In the genomic region with DNA sequence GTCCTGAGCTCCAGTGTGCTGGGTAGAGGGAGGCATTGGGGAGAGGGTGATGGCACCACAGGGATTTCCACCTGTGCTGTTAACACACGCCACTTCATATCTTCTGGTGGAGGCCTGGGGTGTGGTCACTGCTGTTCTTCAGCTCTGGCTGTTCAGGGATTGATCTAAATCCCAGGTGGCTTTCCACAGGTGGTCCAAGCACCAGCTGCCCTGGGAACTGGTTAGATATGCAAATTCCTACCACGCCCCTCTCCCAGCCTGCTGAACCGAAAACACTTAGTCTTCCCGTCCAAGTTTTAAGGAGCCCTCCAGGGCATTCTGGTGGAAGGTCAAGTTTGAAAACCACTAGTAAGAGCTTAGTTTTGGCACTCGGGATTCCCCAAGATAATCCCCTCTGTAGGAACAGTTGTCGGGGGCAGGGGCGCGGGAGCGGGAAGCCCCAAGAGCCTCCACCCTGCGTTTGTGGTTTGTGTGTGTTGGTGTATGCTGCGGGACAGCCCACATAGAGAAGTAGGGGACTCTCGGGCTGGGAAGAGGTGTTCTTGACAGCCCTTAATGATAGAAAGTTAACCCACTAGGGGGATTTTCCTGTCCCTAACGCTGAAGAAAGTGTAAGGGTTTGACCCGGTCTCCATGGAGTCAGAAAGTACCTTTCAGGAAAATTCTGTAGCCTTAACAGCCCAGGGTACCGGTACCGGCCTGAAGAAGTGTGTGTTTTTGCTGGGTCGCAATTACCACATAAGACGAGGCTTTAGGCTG, we compare ENCODE assay signal across 9 cellular contexts. TPM values are rescaled to one million over a fixed set of nuclear protein-coding genes. Genes with fewer than 3 reads are reported as not detected.
A peak's percentile ranks its signal among the peaks of the same experiment; 100 is the strongest.
DNase-seq lines count a peak whose midpoint lies in the region; ATAC-seq and TF ChIP-seq lines count a peak whose summit lies in the region.
"Had no signal": no experiment of that assay in that cellular context is flagged by ENCODE, and none has a peak within 500 bp of the region (broad histone marks: within the 10 kb centered on the region; RNA-seq: fewer than 3 reads in every experiment).

No MANE protein-coding gene starts in this region.

- H3K4me3 ChIP-seq in duodenal mucosa (ENCODE audit: low read depth in 1 of 2, low read length in 2 of 2) (peak overlapping the region in 1 of 2 donors; percentile 66), psoas muscle (no peak overlapping the region)

- H3K27me3 ChIP-seq in duodenal mucosa (ENCODE audit: control insufficient read depth in 1 of 2, insufficient read depth in 2 of 2, low read length in 2 of 2) (no peaks in the 10 kb centered on the region), psoas muscle (ENCODE audit: insufficient read depth in 3 of 3, low read length in 2 of 3) (no peaks in the 10 kb centered on the region)

- no peaks in the 10 kb centered on the region for H3K9me3 ChIP-seq in duodenal mucosa (ENCODE audit: control insufficient read depth in 1 of 2, low read length in 2 of 2)
- no peaks in the 10 kb centered on the region for H3K9me3 ChIP-seq in psoas muscle

- no peak overlapping the region for H3K27ac ChIP-seq in duodenal mucosa (ENCODE audit: low read depth, low read length)
- peak overlapping the region; percentile 96 for H3K27ac ChIP-seq in psoas muscle

- POLR2A ChIA-PET in GM10248 (lab: Yijun Ruan, JAX): interaction anchor here (0.8 to 1.1 kb wide), 2 partner anchors 9 to 400 kb away, joined by 3 read pairs; a partner anchor contains a TSS

- H3K9ac ChIP-seq in duodenal mucosa (ENCODE audit: low read depth in 1 of 2, low read length in 2 of 2): peak overlapping the region; percentile 10 to 52

- DNase-seq in GM10248 (ENCODE audit: extremely low spot score) (peak; percentile 38), psoas muscle (peak in 1 of 2 donors; percentile 45), HUDEP-2 (lab: John Stamatoyannopoulos, UW; ENCODE audit: unreplicated experiment in 76 of 76) (no peak)
- DNase-seq in stimulated activated CD4-positive, alpha-beta T cell treated with anti-CD3 and anti-CD28 coated beads, Interleukin-4, amount 100 ng/mL, for 1 hour: no peak
- no peak for DNase-seq in stimulated activated CD4-positive, alpha-beta T cell treated with anti-CD3 and anti-CD28 coated beads, Interleukin-12 subunit alpha, Interleukin-12 subunit beta, amount 100 ng/mL, for 4 hours
- no peak for DNase-seq in stimulated activated naive CD4-positive, alpha-beta T cell (lab: John Stamatoyannopoulos, UW)
- DNase-seq: GDM1 had no signal

- peaks cover 51% of the 10 kb centered on the region in 2 donors for H3K4me1 ChIP-seq in duodenal mucosa (ENCODE audit: control insufficient read depth in 1 of 2, insufficient read depth in 2 of 2, low read length in 2 of 2)
- peaks cover 55% of the 10 kb centered on the region for H3K4me1 ChIP-seq in psoas muscle

- intact Hi-C loops in psoas muscle (cut with DNase I): loop anchor here in 1 of 2 donors (2.0 kb wide), 1 partner anchor 41 kb away; no protein-coding TSS in a partner anchor

- CTCF ChIA-PET in GM10248 (lab: Yijun Ruan, JAX): interaction anchor here (0.7 to 2.6 kb wide), 11 partner anchors 8 to 45 kb away, joined by 3 to 32 read pairs (median 3); no protein-coding TSS in a partner anchor

- ATAC-seq in HG03442 (IDR thresholded peaks at IDR 0.05; ENCODE audit: unreplicated experiment) (peak; percentile 22), psoas muscle (no peak)

- 67 to 71% (median 70%) methylated on average over 18 of the region's 18 CpGs for WGBS in psoas muscle, 3 donors

- H3K36me3 ChIP-seq in duodenal mucosa (ENCODE audit: control insufficient read depth in 1 of 2, insufficient read depth in 2 of 2, low read length in 2 of 2) (peaks cover 0 to 29% of the 10 kb centered on the region in 2 donors), psoas muscle (ENCODE audit: insufficient read depth in 1 of 2, low read depth in 1 of 2) (peaks cover 0 to 18% of the 10 kb centered on the region in 2 donors)

- TF ChIP-seq CTCF in GM10248 (IDR thresholded peaks at IDR 0.05; ENCODE audit: control extremely low read depth, extremely low read depth, low read depth, missing control alignments) (no peak), psoas muscle (IDR thresholded peaks at IDR 0.05) (no peak)

RNA-seq across cellular contexts. Expression of a gene that starts 5.1 kb away (rescaled TPM):
- total RNA-seq in psoas muscle: 10 to 100 TPM; 28.2 to 37.4 (median 36.8) TPM
- polyA plus RNA-seq in psoas muscle: 100 to 1,000 TPM in 1 of 3 donors, 10 to 100 TPM in 2; 53.6 to 102 (median 79.3) TPM

RNA-seq across cellular contexts. Expression of a gene that starts 13.9 kb away (rescaled TPM):
- 10 to 100 TPM; 15.2 to 44.0 (median 30.5) TPM for total RNA-seq in psoas muscle
- polyA plus RNA-seq in psoas muscle: 10 to 100 TPM; 11.1 to 18.9 (median 17.0) TPM

RNA-seq across cellular contexts. Expression of a gene that starts 27.2 kb away (rescaled TPM):
- 10 to 100 TPM; 11.2 to 15.9 (median 14.3) TPM for total RNA-seq in psoas muscle
- polyA plus RNA-seq in psoas muscle: 10 to 100 TPM in 1 of 3 donors, 1 to 10 TPM in 2; 5.9 to 12.8 (median 8.1) TPM
